ENCODE assay signal across 11 cellular contexts in the genomic region with DNA sequence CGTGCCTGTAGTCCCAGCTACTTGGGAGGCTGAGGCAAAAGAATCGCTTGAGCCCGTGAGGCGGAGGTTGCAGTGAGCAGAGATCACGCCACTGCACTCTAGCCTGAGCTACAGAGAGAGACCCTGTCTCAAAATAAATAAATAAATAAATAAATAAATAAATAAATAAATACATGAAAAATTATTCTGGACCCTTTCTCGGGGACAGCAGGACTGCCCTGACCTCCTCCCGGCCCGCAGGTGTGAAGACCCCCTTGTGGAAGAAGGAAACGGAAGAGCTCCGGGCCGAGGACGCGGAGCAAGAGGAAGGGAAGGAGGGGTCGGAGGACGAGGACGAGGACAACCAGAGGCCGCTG. TPM values are rescaled to one million over a fixed set of nuclear protein-coding genes. Genes with fewer than 3 reads are reported as not detected.
DNase-seq lines count a peak whose midpoint lies in the region; ATAC-seq and TF ChIP-seq lines count a peak whose summit lies in the region.
"Had no signal": no experiment of that assay in that cellular context is flagged by ENCODE, and none has a peak within 500 bp of the region (broad histone marks: within the 10 kb centered on the region; RNA-seq: fewer than 3 reads in every experiment).

No MANE protein-coding gene starts in this region.

- no peak for ATAC-seq in CD4-positive, alpha-beta T cell (ENCODE audit: poor library complexity)
- ATAC-seq in GM21381 (IDR thresholded peaks at IDR 0.05; ENCODE audit: unreplicated experiment) = no peak

- H3K36me3 Mint-ChIP-seq in CD4-positive, alpha-beta T cell (ENCODE audit: low read depth) = no peaks in the 10 kb centered on the region
- H3K36me3 Mint-ChIP-seq in osteocyte (ENCODE audit: unreplicated experiment) = no peaks in the 10 kb centered on the region

- H3K4me1 ChIP-seq in MM.1S (ENCODE audit: low read length) = no peaks in the 10 kb centered on the region

- H3K79me2 ChIP-seq in MM.1S (ENCODE audit: low read length) = no peaks in the 10 kb centered on the region

- POLR2A ChIA-PET in CD4-positive, alpha-beta T cell (lab: Charles Lee) = interaction anchor here (0.6 to 3.2 kb wide), 18 partner anchors 12 to 783 kb away, joined by 3 to 142 read pairs (median 4); partner anchors contain the start of genes LIG3, MMP28, PEX12 and RASL10B
- POLR2A ChIA-PET in GM10248 (lab: Yijun Ruan, JAX) = interaction anchor here (1.2 kb wide), 1 partner anchor 45 kb away, joined by 4 read pairs; the partner anchor contains the start of gene TAF15

- H3K27me3 Mint-ChIP-seq in CD4-positive, alpha-beta T cell = no peaks in the 10 kb centered on the region
- H3K27me3 Mint-ChIP-seq in osteocyte (ENCODE audit: unreplicated experiment) = peaks cover 4% of the 10 kb centered on the region

- DNase-seq in CD4-positive, alpha-beta T cell = no peak
- no peak for DNase-seq in MM.1S
- no peak for DNase-seq in dorsolateral prefrontal cortex
- no peak for DNase-seq in osteocyte (ENCODE audit: extremely low spot score, unreplicated experiment)
- DNase-seq in RKO (ENCODE audit: low spot score) = no peak
- no peak for DNase-seq in GM10248 (ENCODE audit: extremely low spot score)
- DNase-seq in activated CD4-positive, alpha-beta T cell treated with anti-CD3 and anti-CD28 coated beads for 1 hour = no peak
- DNase-seq: SIG-M5 had no signal

- H3K4me3 Mint-ChIP-seq in CD4-positive, alpha-beta T cell = peak overlapping the region; percentile 82
- peak overlapping the region; percentile 73 for H3K4me3 Mint-ChIP-seq in osteocyte (ENCODE audit: unreplicated experiment)

- no peaks in the 10 kb centered on the region for H3K36me3 ChIP-seq in MM.1S (replicated peaks; ENCODE audit: insufficient read depth, low read length)

- TF ChIP-seq CTCF in CD4-positive, alpha-beta T cell (IDR thresholded peaks at IDR 0.05) = no peak
- TF ChIP-seq CTCF in MM.1S (IDR thresholded peaks at IDR 0.05; ENCODE audit: low read length) (no peak), dorsolateral prefrontal cortex (IDR thresholded peaks at IDR 0.05 in 54 of 56, conservative IDR thresholded peaks at IDR 0.05 in 2 of 56; ENCODE audit: low read depth in 1 of 56, partially characterized antibody in 56 of 56) (no peak), osteocyte (IDR thresholded peaks at IDR 0.05) (no peak), GM10248 (IDR thresholded peaks at IDR 0.05; ENCODE audit: control extremely low read depth, extremely low read depth, low read depth, missing control alignments) (no peak)

- H4K20me1 ChIP-seq in MM.1S (ENCODE audit: insufficient read depth, low read length) = no peaks in the 10 kb centered on the region

- no peaks in the 10 kb centered on the region for H3K9me3 Mint-ChIP-seq in CD4-positive, alpha-beta T cell
- H3K9me3 Mint-ChIP-seq in osteocyte (ENCODE audit: unreplicated experiment) = no peaks in the 10 kb centered on the region

- H3K4me1 Mint-ChIP-seq in CD4-positive, alpha-beta T cell (ENCODE audit: low read depth) = peaks cover 7% of the 10 kb centered on the region
- H3K4me1 Mint-ChIP-seq in osteocyte (ENCODE audit: unreplicated experiment) = peaks cover 20% of the 10 kb centered on the region

- H3K27ac ChIP-seq in CD4-positive, alpha-beta T cell (ENCODE audit: low read depth, low read length) = no peak overlapping the region
- H3K27ac ChIP-seq in MM.1S (ENCODE audit: low read length) (no peak overlapping the region), dorsolateral prefrontal cortex (peak overlapping the region in 46 of 59 donors; percentile 29 to 92 (median 78))

- H3K4me3 ChIP-seq in MM.1S (ENCODE audit: low read length) (peak overlapping the region; percentile 73), dorsolateral prefrontal cortex (peak overlapping the region; percentile 44 to 85 (median 69))

- no peaks in the 10 kb centered on the region for H3F3A ChIP-seq in MM.1S (ENCODE audit: insufficient read depth, low read length)

- H3K9me3 ChIP-seq in CD4-positive, alpha-beta T cell (ENCODE audit: control insufficient read depth, low read length) = no peaks in the 10 kb centered on the region
- H3K9me3 ChIP-seq in MM.1S (replicated peaks; ENCODE audit: insufficient read depth, low read length) = no peaks in the 10 kb centered on the region
- H3K9me3 ChIP-seq: body of pancreas had no signal

- no peaks in the 10 kb centered on the region for H3K27me3 ChIP-seq in CD4-positive, alpha-beta T cell (ENCODE audit: control insufficient read depth, insufficient read depth, low read length)
- H3K27me3 ChIP-seq in MM.1S (replicated peaks; ENCODE audit: insufficient read depth, low read length) = peaks cover 12% of the 10 kb centered on the region; the same call in 1 of the 2 replicates
- H3K27me3 ChIP-seq in dorsolateral prefrontal cortex = no peaks in the 10 kb centered on the region
- H3K27me3 ChIP-seq: body of pancreas had no signal

- no peak overlapping the region for H3K27ac Mint-ChIP-seq in CD4-positive, alpha-beta T cell
- no peak overlapping the region for H3K27ac Mint-ChIP-seq in osteocyte (ENCODE audit: unreplicated experiment)

- intact Hi-C loops in CD4-positive, alpha-beta T cell (cut with DNase I, micrococcal nuclease) = loop anchor here (1.0 to 10.0 kb wide), 3 partner anchors 41 to 381 kb away; partner anchors contain the start of gene TAF15 (in 2 of the 2)
- intact Hi-C loops in dorsolateral prefrontal cortex (cut with DNase I) = loop anchor here (1.0 to 10.0 kb wide), 3 partner anchors 41 to 81 kb away; no protein-coding TSS in a partner anchor

- peak overlapping the region; percentile 98 for H3K4me2 ChIP-seq in MM.1S (ENCODE audit: low read depth, low read length)

- H2AFZ ChIP-seq in MM.1S (ENCODE audit: low read length) = peak overlapping the region; percentile 91

- CTCF ChIA-PET in CD4-positive, alpha-beta T cell (lab: Charles Lee) = interaction anchor here (0.8 to 5.5 kb wide), 35 partner anchors 12 to 784 kb away, joined by 3 to 156 read pairs (median 4); partner anchors contain the start of genes LIG3, MMP28, PEX12 and TAF15
- CTCF ChIA-PET in GM10248 (lab: Yijun Ruan, JAX) = interaction anchor here (0.7 to 11.0 kb wide), 51 partner anchors 8 to 1287 kb away, joined by 3 to 222 read pairs (median 5); partner anchors contain the start of genes GAS2L2, RASL10B and TAF15

- no peak overlapping the region for H3K9ac ChIP-seq in MM.1S (ENCODE audit: low read length)

- H3K9me2 ChIP-seq in MM.1S (replicated peaks; ENCODE audit: insufficient read depth, low read length) = no peaks in the 10 kb centered on the region

RNA-seq across cellular contexts. Expression of gene C17orf50, which starts 3.1 kb away (rescaled TPM):
- not detected for total RNA-seq in CD4-positive, alpha-beta T cell
- total RNA-seq in dorsolateral prefrontal cortex = 1 to 10 TPM in 1 of 120 experiments, under 1 TPM in 14, not detected in 105; 0.46 to 1.0 (median 0.71) TPM
- total RNA-seq in osteocyte = not detected in 2 replicates
- total RNA-seq: body of pancreas, myocyte had no signal

RNA-seq across cellular contexts. Expression of gene GAS2L2, which starts 10.7 kb away (rescaled TPM):
- total RNA-seq in CD4-positive, alpha-beta T cell = under 1 TPM; 0.19 to 0.22 TPM
- total RNA-seq in dorsolateral prefrontal cortex (1 to 10 TPM in 93 of 120 experiments, under 1 TPM in 27; 0.32 to 2.8 (median 1.3) TPM), osteocyte (not detected in 2 replicates)
- total RNA-seq: body of pancreas had no signal

RNA-seq across cellular contexts. Expression of gene MMP28, which starts 31.7 kb away (rescaled TPM):
- total RNA-seq in CD4-positive, alpha-beta T cell = 1 to 10 TPM; 6.7 to 9.9 TPM
- total RNA-seq in dorsolateral prefrontal cortex (10 to 100 TPM in 90 of 120 experiments, 1 to 10 TPM in 30; 4.7 to 30.2 (median 13.2) TPM), osteocyte (0.73 and 0.75 TPM in 2 replicates)

RNA-seq across cellular contexts. Expression of gene RASL10B, which starts 32.3 kb away (rescaled TPM):
- under 1 TPM; 0.22 to 0.47 TPM for total RNA-seq in CD4-positive, alpha-beta T cell
- total RNA-seq in dorsolateral prefrontal cortex (10 to 100 TPM in 119 of 120 experiments, 1 to 10 TPM in 1; 9.0 to 65.6 (median 36.0) TPM), osteocyte (15.6 and 16.2 TPM in 2 replicates)

RNA-seq across cellular contexts. Expression of gene TAF15, which starts 45.5 kb away (rescaled TPM):
- total RNA-seq in CD4-positive, alpha-beta T cell = 100 to 1,000 TPM; 114 to 119 TPM
- total RNA-seq in dorsolateral prefrontal cortex (100 to 1,000 TPM; 108 to 175 (median 146) TPM), osteocyte (157 and 170 TPM in 2 replicates)

Comparison
In these comparisons a context has a peak if more than half of its experiments do, and no peak if none do; other contexts are left out.
1. H3K27ac ChIP-seq: peak in dorsolateral prefrontal cortex (46 of 59); none in CD4-positive, alpha-beta T cell (single experiment) and MM.1S (single experiment).